1 cellular context compared by ENCODE assay signal in genomic region chr12:119266963-119267362, GRCh38.
TF ChIP-seq lines count a peak whose summit lies in the region.

No MANE protein-coding gene starts in this region.

TF ChIP-seq in GM23338, 12 proteins besides CTCF, POLR2A, EP300 and RAD21 (continued from another document):
- no peak for TF ChIP-seq ZNF462 (CRISPR knock-in tag; IDR thresholded peaks at IDR 0.05)
- no peak for TF ChIP-seq REST (IDR thresholded peaks at IDR 0.05; ENCODE audit: unreplicated experiment)
